31 cellular contexts compared by ENCODE assay signal in the genomic region with DNA sequence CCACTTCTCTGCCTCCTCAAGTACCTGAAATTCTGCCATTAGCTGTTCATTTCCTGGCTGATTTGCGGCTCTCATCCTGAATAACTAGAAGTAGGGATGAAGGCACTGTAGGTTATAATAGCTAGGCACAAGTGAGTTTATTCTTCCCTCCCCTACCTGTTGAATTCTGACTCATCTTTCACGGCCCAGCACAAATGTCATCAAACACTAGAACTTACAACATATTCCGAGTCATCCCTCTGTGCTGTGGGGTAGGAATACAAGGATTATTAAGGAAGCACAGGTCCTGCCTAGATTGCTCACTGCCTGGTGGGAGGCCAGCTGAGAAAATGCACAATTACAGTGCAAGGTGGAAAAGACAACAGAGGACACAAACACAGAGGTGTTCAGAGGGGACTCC.
"Had no signal": no experiment of that assay in that cellular context is flagged by ENCODE, and none has a peak within 500 bp of the region (broad histone marks: within the 10 kb centered on the region; RNA-seq: fewer than 3 reads in every experiment).

No MANE protein-coding gene starts in this region.

- H3K27ac Mint-ChIP-seq: activated CD4-positive, alpha-beta memory T cell treated with anti-CD3 and anti-CD28 coated beads, Interleukin-2, amount 10 ng/mL, durations not matched to agents 7 days and 5 days; activated CD4-positive, alpha-beta T cell treated with anti-CD3 and anti-CD28 coated beads, Interleukin-2, amount 10 ng/mL, durations not matched to agents 7 days and 5 days; activated naive CD4-positive, alpha-beta T cell treated with anti-CD3 and anti-CD28 coated beads for 36 hours; activated naive CD4-positive, alpha-beta T cell treated with anti-CD3 and anti-CD28 coated beads, Interleukin-2, amount 50 U/mL, for 24 hours; activated naive CD8-positive, alpha-beta T cell treated with anti-CD3 and anti-CD28 coated beads for 36 hours; activated naive CD8-positive, alpha-beta T cell treated with anti-CD3 and anti-CD28 coated beads, Interleukin-2, amount 50 U/mL, for 24 hours; activated T-helper 2 cell treated with anti-CD3 and anti-CD28 coated beads, Interferon-gamma antibody, Interleukin-2, Interleukin-4, amounts not matched to agents 10 μg/mL and 5 μg/mL and 100 μg/mL, durations not matched to agents 14 hours and 24 hours and 36 hours; WTC11 had no signal

- H3K27me3 Mint-ChIP-seq: activated CD4-positive, alpha-beta memory T cell treated with anti-CD3 and anti-CD28 coated beads, Interleukin-2, amount 10 ng/mL, durations not matched to agents 7 days and 5 days; activated CD4-positive, alpha-beta T cell treated with anti-CD3 and anti-CD28 coated beads, Interleukin-2, amount 10 ng/mL, durations not matched to agents 7 days and 5 days; activated naive CD8-positive, alpha-beta T cell treated with anti-CD3 and anti-CD28 coated beads for 36 hours had no signal

- FAIRE-seq: astrocyte, endometrium, endothelial cell of umbilical vein, TTC549 had no signal

- H3K36me3 ChIP-seq: adrenal gland, brain microvascular endothelial cell, cardiac muscle cell, colonic mucosa, gastrocnemius medialis, heart left ventricle had no signal

- H3K36me3 Mint-ChIP-seq: activated naive CD4-positive, alpha-beta T cell treated with anti-CD3 and anti-CD28 coated beads, Interleukin-2, amount 50 U/mL, for 24 hours; activated naive CD8-positive, alpha-beta T cell treated with anti-CD3 and anti-CD28 coated beads for 36 hours; WTC11 had no signal

- H3K9me3 ChIP-seq: adrenal gland, colonic mucosa, gastrocnemius medialis, heart left ventricle had no signal

- H3K27me3 ChIP-seq: adrenal gland, brain microvascular endothelial cell, cardiac muscle cell, colonic mucosa had no signal

- H3K4me1 Mint-ChIP-seq: activated CD4-positive, alpha-beta memory T cell treated with anti-CD3 and anti-CD28 coated beads, Interleukin-2, amount 10 ng/mL, durations not matched to agents 7 days and 5 days; activated CD4-positive, alpha-beta T cell treated with anti-CD3 and anti-CD28 coated beads, Interleukin-2, amount 10 ng/mL, durations not matched to agents 7 days and 5 days; activated naive CD4-positive, alpha-beta T cell treated with anti-CD3 and anti-CD28 coated beads, Interleukin-2, amount 50 U/mL, for 24 hours; activated naive CD8-positive, alpha-beta T cell treated with anti-CD3 and anti-CD28 coated beads for 36 hours; activated naive CD8-positive, alpha-beta T cell treated with anti-CD3 and anti-CD28 coated beads, Interleukin-2, amount 50 U/mL, for 24 hours; WTC11 had no signal

- DNase-seq: activated CD4-positive, alpha-beta memory T cell treated with anti-CD3 and anti-CD28 coated beads, Interleukin-2, amount 10 ng/mL, durations not matched to agents 7 days and 5 days; activated CD4-positive, alpha-beta T cell treated with anti-CD3 and anti-CD28 coated beads for 1 hour; activated CD4-positive, alpha-beta T cell treated with anti-CD3 and anti-CD28 coated beads for 4 hours; activated CD4-positive, alpha-beta T cell treated with anti-CD3 and anti-CD28 coated beads, Interleukin-2, amount 10 ng/mL, durations not matched to agents 7 days and 5 days; activated CD4-positive, alpha-beta T cell treated with anti-CD3 and anti-CD28 coated beads, Interleukin-2, amount 50 U/mL, for 4 hours; activated effector memory CD4-positive, alpha-beta T cell treated with anti-CD3 and anti-CD28 coated beads, Interleukin-2, amount 50 U/mL, for 16 hours; activated naive CD4-positive, alpha-beta T cell treated with anti-CD3 and anti-CD28 coated beads for 36 hours; activated naive CD8-positive, alpha-beta T cell treated with anti-CD3 and anti-CD28 coated beads for 36 hours; activated naive CD8-positive, alpha-beta T cell treated with anti-CD3 and anti-CD28 coated beads, Interleukin-2, amount 50 U/mL, for 24 hours; activated T-cell treated with anti-CD3 and anti-CD28 coated beads, Interleukin-2, amount 50 U/mL, for 4 hours; adrenal gland; brain microvascular endothelial cell; central memory CD4-positive, alpha-beta T cell; cerebellar nuclear complex; colonic mucosa; effector CD8-positive, alpha-beta T cell; foreskin fibroblast; gastrocnemius medialis; glutamatergic neuron; heart left ventricle; T-helper 2 cell had no signal

- H3K9me3 Mint-ChIP-seq: activated CD4-positive, alpha-beta memory T cell treated with anti-CD3 and anti-CD28 coated beads, Interleukin-2, amount 10 ng/mL, durations not matched to agents 7 days and 5 days; activated CD4-positive, alpha-beta T cell treated with anti-CD3 and anti-CD28 coated beads, Interleukin-2, amount 10 ng/mL, durations not matched to agents 7 days and 5 days; activated naive CD4-positive, alpha-beta T cell treated with anti-CD3 and anti-CD28 coated beads for 36 hours; activated naive CD4-positive, alpha-beta T cell treated with anti-CD3 and anti-CD28 coated beads, Interleukin-2, amount 50 U/mL, for 24 hours; activated naive CD8-positive, alpha-beta T cell treated with anti-CD3 and anti-CD28 coated beads for 36 hours; activated T-cell treated with anti-CD3 and anti-CD28 coated beads, Interleukin-2, amount 50 U/mL, for 4 hours had no signal

- H3K4me3 Mint-ChIP-seq: activated CD4-positive, alpha-beta memory T cell treated with anti-CD3 and anti-CD28 coated beads, Interleukin-2, amount 10 ng/mL, durations not matched to agents 7 days and 5 days; activated CD4-positive, alpha-beta T cell treated with anti-CD3 and anti-CD28 coated beads, Interleukin-2, amount 10 ng/mL, durations not matched to agents 7 days and 5 days; activated naive CD4-positive, alpha-beta T cell treated with anti-CD3 and anti-CD28 coated beads for 36 hours; activated naive CD4-positive, alpha-beta T cell treated with anti-CD3 and anti-CD28 coated beads, Interleukin-2, amount 50 U/mL, for 24 hours; activated naive CD8-positive, alpha-beta T cell treated with anti-CD3 and anti-CD28 coated beads for 36 hours; activated naive CD8-positive, alpha-beta T cell treated with anti-CD3 and anti-CD28 coated beads, Interleukin-2, amount 50 U/mL, for 24 hours; activated T-cell treated with anti-CD3 and anti-CD28 coated beads, Interleukin-2, amount 50 U/mL, for 4 hours; WTC11 had no signal

- H3K27ac ChIP-seq: adrenal gland, brain microvascular endothelial cell, cardiac muscle cell, colonic mucosa, gastrocnemius medialis, heart left ventricle, VCaP had no signal

- H3K4me3 ChIP-seq: adrenal gland, cardiac muscle cell, colonic mucosa, gastrocnemius medialis, heart left ventricle had no signal

- H3K4me1 ChIP-seq: adrenal gland, colonic mucosa, gastrocnemius medialis, heart left ventricle had no signal

- ATAC-seq: activated naive CD8-positive, alpha-beta T cell treated with anti-CD3 and anti-CD28 coated beads, Interleukin-2, amount 50 U/mL, for 24 hours; activated T-cell treated with anti-CD3 and anti-CD28 coated beads, Interleukin-2, amount 50 U/mL, for 4 hours; esophagus mucosa; gastrocnemius medialis; heart left ventricle; WTC11 had no signal
